30 cellular contexts compared by ENCODE assay signal in the genomic region with DNA sequence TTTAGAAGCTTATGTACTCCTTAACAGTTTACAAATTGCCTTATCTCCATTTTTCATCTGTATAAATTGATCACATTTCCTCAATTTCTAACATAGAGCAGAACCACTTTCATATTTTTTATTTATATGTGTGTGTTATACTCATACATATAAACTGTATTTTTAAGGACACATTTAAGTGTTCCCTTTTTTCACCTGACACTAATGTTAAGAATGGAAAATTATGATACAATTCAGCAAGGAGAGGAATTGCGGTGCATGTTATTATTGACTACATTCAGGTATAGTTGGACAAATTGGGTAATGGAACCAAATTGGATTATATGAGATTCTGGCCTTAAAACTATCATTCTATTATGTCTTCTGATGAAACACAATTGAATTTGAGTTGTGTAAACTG.
"Had no signal": no experiment of that assay in that cellular context is flagged by ENCODE, and none has a peak within 500 bp of the region (broad histone marks: within the 10 kb centered on the region; RNA-seq: fewer than 3 reads in every experiment).

No MANE protein-coding gene starts in this region.

- H3K9me3 ChIP-seq: MG63 had no signal

- H3K4me3 ChIP-seq: MG63 had no signal

- DNase-seq: Karpas-422, Kasumi-1, MG63, MM.1S, MV-4-11, NCI-H1048, NCI-H1092, NCI-H1092 treated with DMSO at 0.1 percent for 48 hours, NCI-H1105, NCI-H1105 treated with DMSO at 0.1 percent for 48 hours, NCI-H1417 treated with DMSO at 0.1 percent for 48 hours, NCI-H1436, NCI-H1436 treated with DMSO at 0.1 percent for 48 hours, NCI-H146, NCI-H1694, NCI-H1694 treated with DMSO at 0.1 percent for 48 hours, NCI-H187, NCI-H187 treated with DMSO at 0.1 percent for 48 hours, NCI-H1930, NCI-H2029, NCI-H2029 treated with DMSO at 0.1 percent for 48 hours, NCI-H2081, NCI-H2081 treated with DMSO at 0.1 percent for 48 hours, NCI-H2107, NCI-H2171, NCI-H2227 treated with DMSO at 0.1 percent for 48 hours, NCI-H226, NCI-H446 treated with DMSO at 0.1 percent for 48 hours, NCI-H510A, NCI-H510A treated with DMSO at 0.1 percent for 48 hours had no signal

- H3K36me3 ChIP-seq: MG63 had no signal

- H3K27me3 ChIP-seq: MG63 had no signal
